ENCODE assay signal across 25 cellular contexts in genomic region chr20:40305303-40305702, GRCh38.
"Had no signal": no experiment of that assay in that cellular context is flagged by ENCODE, and none has a peak within 500 bp of the region (broad histone marks: within the 10 kb centered on the region; RNA-seq: fewer than 3 reads in every experiment).

No MANE protein-coding gene starts in this region.

- H3K27ac ChIP-seq: RWPE1, VCaP had no signal

- ATAC-seq: activated T-cell treated with anti-CD3 and anti-CD28 coated beads, Interleukin-2, amount 50 U/mL, for 4 hours; K562; Panc1; T-cell had no signal

- H3K4me3 ChIP-seq: K562 had no signal

- DNase-seq: activated CD4-positive, alpha-beta memory T cell treated with anti-CD3 and anti-CD28 coated beads for 36 hours; activated CD4-positive, alpha-beta T cell treated with anti-CD3 and anti-CD28 coated beads, Interleukin-2, amount 10 ng/mL, durations not matched to agents 7 days and 5 days; activated CD4-positive, CD25-positive, alpha-beta regulatory T cell; activated CD8-positive, alpha-beta memory T cell treated with anti-CD3 and anti-CD28 coated beads for 24 hours; activated effector memory CD4-positive, alpha-beta T cell treated with anti-CD3 and anti-CD28 coated beads, Interleukin-2, amount 50 U/mL, for 16 hours; activated naive CD4-positive, alpha-beta T cell treated with anti-CD3 and anti-CD28 coated beads for 36 hours; activated T-cell treated with anti-CD3 and anti-CD28 coated beads, Interleukin-2, amount 50 U/mL, for 4 hours; amygdala; Karpas-422; NCI-H1105 treated with DMSO at 0.1 percent for 48 hours; NCI-H1436 treated with DMSO at 0.1 percent for 48 hours; NCI-H187; NCI-H2081; NCI-H510A treated with DMSO at 0.1 percent for 48 hours; NCI-H69; NK-92 treated with Interleukin-12 subunit alpha and Interleukin-12 subunit beta, amount 100 ng/mL, for 24 hours; OCI-M1; SHP77 treated with DMSO at 0.1 percent for 48 hours; T-cell; T-helper 2 cell; T1000 had no signal
